ENCODE assay signal across 25 cellular contexts in the genomic region with DNA sequence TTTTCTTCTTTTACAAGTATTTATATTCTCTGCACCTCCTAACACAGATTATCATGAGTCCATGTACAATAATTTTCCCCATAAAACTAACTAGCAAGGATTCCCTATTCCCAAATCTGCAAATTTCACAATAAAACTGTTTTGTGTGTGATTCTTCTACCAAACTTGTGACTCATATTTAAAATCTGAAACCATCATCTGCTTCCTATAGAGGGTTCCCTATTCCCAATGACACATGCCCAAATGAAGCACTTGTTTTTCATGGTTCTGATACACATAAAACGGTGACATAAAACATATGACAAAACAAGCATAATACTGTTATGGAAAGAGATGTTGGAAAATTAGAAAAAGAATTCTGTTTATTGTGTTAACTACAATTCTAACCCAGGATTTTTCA.
DNase-seq lines count a peak whose midpoint lies in the region; TF ChIP-seq lines count a peak whose summit lies in the region.
"Had no signal": no experiment of that assay in that cellular context is flagged by ENCODE, and none has a peak within 500 bp of the region (broad histone marks: within the 10 kb centered on the region; RNA-seq: fewer than 3 reads in every experiment).

No MANE protein-coding gene starts in this region.

- no peaks in the 10 kb centered on the region for H3K36me3 ChIP-seq in endodermal cell (ENCODE audit: control insufficient read depth, insufficient read depth, low read length)
- H3K36me3 ChIP-seq: BE2C, heart right ventricle, spleen had no signal

- H3K27ac Mint-ChIP-seq in endodermal cell = no peak overlapping the region
- H3K27ac Mint-ChIP-seq: activated CD4-positive, alpha-beta memory T cell treated with anti-CD3 and anti-CD28 coated beads, Interleukin-2, amount 10 ng/mL, durations not matched to agents 7 days and 5 days; stimulated activated naive CD8-positive, alpha-beta T cell treated with anti-CD3 and anti-CD28 coated beads, Interleukin-15, amount 100 ng/mL, for 72 hours; type B pancreatic cell had no signal

- peaks cover 6% of the 10 kb centered on the region for H3K4me1 Mint-ChIP-seq in endodermal cell
- H3K4me1 Mint-ChIP-seq: activated CD4-positive, alpha-beta memory T cell treated with anti-CD3 and anti-CD28 coated beads, Interleukin-2, amount 10 ng/mL, durations not matched to agents 7 days and 5 days; stimulated activated naive CD8-positive, alpha-beta T cell treated with anti-CD3 and anti-CD28 coated beads, Interleukin-15, amount 100 ng/mL, for 72 hours had no signal

- no peaks in the 10 kb centered on the region for H3K9me3 Mint-ChIP-seq in endodermal cell
- H3K9me3 Mint-ChIP-seq: activated CD4-positive, alpha-beta memory T cell treated with anti-CD3 and anti-CD28 coated beads, Interleukin-2, amount 10 ng/mL, durations not matched to agents 7 days and 5 days had no signal

- no CpG with 5 or more reads among the region's 1 CpG for WGBS in endodermal cell (ENCODE audit: insufficient coverage in 1 of 2, insufficient read length in 1 of 2), 2 experiments

- peak; percentile 72 for DNase-seq in HCEC 1CT
- DNase-seq in fibroblast of the aortic adventitia (ENCODE audit: low read depth) = peak; percentile 31
- peak; percentile 22 for DNase-seq in superior temporal gyrus (ENCODE audit: extremely low spot score)
- DNase-seq in HPDE6-E6E7 (ENCODE audit: extremely low spot score) = no peak
- no peak for DNase-seq in stimulated activated naive CD4-positive, alpha-beta T cell treated with Interleukin-2 at 50 U/mL for 16 hours (lab: John Stamatoyannopoulos, UW)
- no peak for DNase-seq in endodermal cell
- DNase-seq: activated CD4-positive, alpha-beta memory T cell treated with anti-CD3 and anti-CD28 coated beads, Interleukin-2, amount 10 ng/mL, durations not matched to agents 7 days and 5 days; activated CD4-positive, CD25-positive, alpha-beta regulatory T cell; activated gamma-delta T cell; activated T-cell treated with anti-CD3 and anti-CD28 coated beads for 4 hours; BE2C; COR-L47; DND-41; heart right ventricle; KBM-7; left ventricle myocardium superior; NCI-H1694 treated with DMSO at 0.1 percent for 48 hours; NCI-H748 treated with DMSO at 0.1 percent for 48 hours; SIG-M5; spleen; stimulated activated CD4-positive, alpha-beta T cell treated with anti-CD3 and anti-CD28 coated beads, Interleukin-4, amount 100 ng/mL, for 24 hours; stimulated activated naive CD8-positive, alpha-beta T cell treated with anti-CD3 and anti-CD28 coated beads, Interleukin-15, amount 100 ng/mL, for 72 hours had no signal

- H3K36me3 Mint-ChIP-seq in endodermal cell (ENCODE audit: low read depth) = peaks cover 10% of the 10 kb centered on the region

- no peak overlapping the region for H3K4me3 ChIP-seq in fibroblast of the aortic adventitia (ENCODE audit: low read depth, low read length)
- H3K4me3 ChIP-seq in endodermal cell (ENCODE audit: low read length) = no peak overlapping the region
- H3K4me3 ChIP-seq: dorsolateral prefrontal cortex, heart right ventricle, spleen had no signal

- H3K4me1 ChIP-seq in endodermal cell (ENCODE audit: control insufficient read depth, insufficient read depth, low read length) = no peaks in the 10 kb centered on the region
- H3K4me1 ChIP-seq: BE2C, spleen had no signal

- no peak overlapping the region for H3K9ac ChIP-seq in endodermal cell (ENCODE audit: extremely low read depth, low read length, poor library complexity, severe bottlenecking)

- H3K27ac ChIP-seq in VCaP (peak overlapping the region; percentile 56), endodermal cell (ENCODE audit: low read depth, low read length) (no peak overlapping the region)
- H3K27ac ChIP-seq: heart right ventricle, spleen had no signal

- no peaks in the 10 kb centered on the region for H3K27me3 ChIP-seq in endodermal cell (ENCODE audit: control insufficient read depth, insufficient read depth, low read length, poor library complexity, severe bottlenecking)
- H3K27me3 ChIP-seq: BE2C, heart right ventricle, spleen had no signal

- no peak overlapping the region for H3K4me3 Mint-ChIP-seq in endodermal cell
- H3K4me3 Mint-ChIP-seq: activated CD4-positive, alpha-beta memory T cell treated with anti-CD3 and anti-CD28 coated beads, Interleukin-2, amount 10 ng/mL, durations not matched to agents 7 days and 5 days; stimulated activated naive CD8-positive, alpha-beta T cell treated with anti-CD3 and anti-CD28 coated beads, Interleukin-15, amount 100 ng/mL, for 72 hours; type B pancreatic cell had no signal

- peaks cover 6% of the 10 kb centered on the region for H3K9me3 ChIP-seq in endodermal cell (ENCODE audit: control insufficient read depth, low read length)
- H3K9me3 ChIP-seq: BE2C had no signal

- TF ChIP-seq CTCF in VCaP (conservative IDR thresholded peaks at IDR 0.05) (no peak), fibroblast of the aortic adventitia (IDR thresholded peaks at IDR 0.05; ENCODE audit: insufficient read depth, low read length) (no peak), endodermal cell (conservative IDR thresholded peaks at IDR 0.05) (no peak)

- H3K27me3 Mint-ChIP-seq in endodermal cell (ENCODE audit: insufficient read depth) = no peaks in the 10 kb centered on the region
- H3K27me3 Mint-ChIP-seq: activated CD4-positive, alpha-beta memory T cell treated with anti-CD3 and anti-CD28 coated beads, Interleukin-2, amount 10 ng/mL, durations not matched to agents 7 days and 5 days; stimulated activated naive CD8-positive, alpha-beta T cell treated with anti-CD3 and anti-CD28 coated beads, Interleukin-15, amount 100 ng/mL, for 72 hours; type B pancreatic cell had no signal

Comparison
In these comparisons a context has a peak if more than half of its experiments do, and no peak if none do; other contexts are left out.
1. DNase-seq: peak in HCEC 1CT (single experiment), fibroblast of the aortic adventitia (single experiment) and superior temporal gyrus (single experiment); none in HPDE6-E6E7 (single experiment), stimulated activated naive CD4-positive, alpha-beta T cell treated with Interleukin-2 at 50 U/mL for 16 hours (single experiment) and endodermal cell (single experiment).